In the genomic region with DNA sequence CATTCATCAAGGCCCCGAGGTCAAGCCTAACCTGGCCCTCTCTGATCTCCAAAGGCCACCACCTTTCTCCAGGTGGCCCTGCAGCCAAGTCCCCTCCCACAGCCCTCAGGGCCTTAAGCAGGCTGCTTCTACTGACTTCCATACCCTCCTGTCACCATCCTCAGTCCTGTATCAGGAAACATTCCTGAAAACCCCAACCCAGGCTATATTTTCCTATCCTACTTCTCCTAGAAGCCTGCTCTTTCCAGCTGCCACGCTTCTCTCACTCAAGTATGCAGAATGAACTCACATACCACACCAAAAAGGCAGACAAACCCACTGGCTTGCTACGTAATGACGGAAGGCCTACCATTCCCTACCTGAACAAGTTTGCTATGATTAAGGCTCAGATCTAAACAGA, we compare ENCODE assay signal across 15 cellular contexts.
"Had no signal": no experiment of that assay in that cellular context is flagged by ENCODE, and none has a peak within 500 bp of the region (broad histone marks: within the 10 kb centered on the region; RNA-seq: fewer than 3 reads in every experiment).

No MANE protein-coding gene starts in this region.

- DNase-seq: activated CD4-positive, alpha-beta T cell treated with anti-CD3 and anti-CD28 coated beads for 4 hours; colonic mucosa; effector CD8-positive, alpha-beta T cell; lower lobe of right lung; naive thymus-derived CD4-positive, alpha-beta T cell; posterior cingulate gyrus; SW 1271; T1000; WERI-Rb-1 had no signal

- H3K9me3 ChIP-seq: colonic mucosa, lower lobe of right lung, neutrophil, SJSA1 had no signal

- H3K4me3 Mint-ChIP-seq: activated T-helper 1 cell treated with anti-CD3 and anti-CD28 coated beads, Interleukin-12 subunit alpha, Interleukin-12 subunit beta, Interleukin-2, Interleukin-4 antibody, amounts not matched to agents 30 ng/mL and 10 ng/mL and 1 ng/mL, durations not matched to agents 14 hours and 24 hours and 36 hours had no signal

- H3K4me3 ChIP-seq: colonic mucosa, hepatocyte, lower lobe of right lung, SJSA1, skin epidermis had no signal

- ATAC-seq: lower lobe of right lung; naive thymus-derived CD4-positive, alpha-beta T cell had no signal

- H3K27me3 Mint-ChIP-seq: activated naive CD8-positive, alpha-beta T cell; naive thymus-derived CD4-positive, alpha-beta T cell had no signal

- H3K27me3 ChIP-seq: colonic mucosa, hepatocyte, neutrophil, SJSA1 had no signal

- H3K9me3 Mint-ChIP-seq: activated T-helper 1 cell treated with anti-CD3 and anti-CD28 coated beads, Interleukin-12 subunit alpha, Interleukin-12 subunit beta, Interleukin-2, Interleukin-4 antibody, amounts not matched to agents 30 ng/mL and 10 ng/mL and 1 ng/mL, durations not matched to agents 14 hours and 24 hours and 36 hours; naive thymus-derived CD4-positive, alpha-beta T cell had no signal

- H3K27ac ChIP-seq: colonic mucosa, hepatocyte, lower lobe of right lung, neutrophil, SJSA1, WERI-Rb-1 had no signal

- H3K4me1 ChIP-seq: colonic mucosa, SJSA1 had no signal
